Comparison of ENCODE assay signal across 8 cellular contexts in genomic region chrX:14872851-14873675, GRCh38. TPM values are rescaled to one million over a fixed set of nuclear protein-coding genes. Genes with fewer than 3 reads are reported as not detected.
DNase-seq lines count a peak whose midpoint lies in the region; ATAC-seq, FAIRE-seq and TF ChIP-seq lines count a peak whose summit lies in the region.

TSS of gene FANCB (minus strand) at chrX:14873069. CDS start at chrX:14865510, 7,559 bp downstream.
TSS of gene MOSPD2 (plus strand) at chrX:14873421. CDS start at chrX:14873529, 108 bp downstream.

- H3K9me3 Mint-ChIP-seq in activated T-helper 2 cell treated with anti-CD3 and anti-CD28 coated beads, Interferon-gamma antibody, Interleukin-2, Interleukin-4, amounts not matched to agents 10 μg/mL and 5 μg/mL and 100 μg/mL, durations not matched to agents 14 hours and 24 hours and 36 hours, result no peaks in the 10 kb centered on the region
- H3K9me3 Mint-ChIP-seq in naive thymus-derived CD8-positive, alpha-beta T cell, result peaks cover 0 to 4% (median 0%) of the 10 kb centered on the region in 9 donors
- no peaks in the 10 kb centered on the region for H3K9me3 Mint-ChIP-seq in stimulated activated naive B cell treated with anti-CD40 and anti-IgM and Interleukin-4, amounts not matched to agents 10 μg/mL and 1 μg/mL and 100 μg/mL, for 72 hours

- peak within 1 kb of the TSS; percentile 73 for H3K27ac ChIP-seq in RWPE1

- DNase-seq in ELF-1 (ENCODE audit: low read depth, low spot score), result peak; percentile 99
- DNase-seq in H54 (ENCODE audit: insufficient read length, low spot score), result peak; percentile 40
- peak; percentile 87 for DNase-seq in LoVo (ENCODE audit: low spot score)
- DNase-seq in RWPE1 (ENCODE audit: low spot score), result peak; percentile 89
- peak; percentile 93 for DNase-seq in activated T-helper 2 cell treated with anti-CD3 and anti-CD28 coated beads, Interferon-gamma antibody, Interleukin-2, Interleukin-4, amounts not matched to agents 10 μg/mL and 5 μg/mL and 100 μg/mL, durations not matched to agents 14 hours and 24 hours and 36 hours (ENCODE audit: low spot score)
- peak; percentile 90 for DNase-seq in fibroblast of mammary gland (ENCODE audit: low read depth)
- peak; percentile 77 to 96 (median 92) for DNase-seq in naive thymus-derived CD8-positive, alpha-beta T cell
- peak; percentile 94 for DNase-seq in stimulated activated naive B cell treated with anti-CD40 and anti-IgM and Interleukin-4, amounts not matched to agents 10 μg/mL and 1 μg/mL and 100 μg/mL, for 72 hours

- POLR2A ChIA-PET in RWPE1 (lab: Yijun Ruan, JAX; ENCODE audit: low non-redundant PET), result no interaction called here
- POLR2A ChIA-PET in naive thymus-derived CD8-positive, alpha-beta T cell (lab: Charles Lee), result interaction anchor here (0.7 to 1.0 kb wide), 2 partner anchors 362 to 982 kb away, joined by 3 read pairs; partner anchors contain the start of gene AP1S2

- peak within 1 kb of the TSS; percentile 83 for H3K4me3 Mint-ChIP-seq in activated T-helper 2 cell treated with anti-CD3 and anti-CD28 coated beads, Interferon-gamma antibody, Interleukin-2, Interleukin-4, amounts not matched to agents 10 μg/mL and 5 μg/mL and 100 μg/mL, durations not matched to agents 14 hours and 24 hours and 36 hours (ENCODE audit: low read depth)
- H3K4me3 Mint-ChIP-seq in naive thymus-derived CD8-positive, alpha-beta T cell, result peak within 1 kb of the TSS; percentile 78 to 93 (median 88)
- peak within 1 kb of the TSS; percentile 88 to 93 for H3K4me3 Mint-ChIP-seq in stimulated activated naive B cell treated with anti-CD40 and anti-IgM and Interleukin-4, amounts not matched to agents 10 μg/mL and 1 μg/mL and 100 μg/mL, for 72 hours

- H3K36me3 Mint-ChIP-seq in activated T-helper 2 cell treated with anti-CD3 and anti-CD28 coated beads, Interferon-gamma antibody, Interleukin-2, Interleukin-4, amounts not matched to agents 10 μg/mL and 5 μg/mL and 100 μg/mL, durations not matched to agents 14 hours and 24 hours and 36 hours (ENCODE audit: low read depth), result peaks cover 27% of the 10 kb centered on the region
- H3K36me3 Mint-ChIP-seq in naive thymus-derived CD8-positive, alpha-beta T cell, result peaks cover 0 to 9% (median 0%) of the 10 kb centered on the region in 3 donors
- peaks cover 0 to 9% of the 10 kb centered on the region in 2 donors for H3K36me3 Mint-ChIP-seq in stimulated activated naive B cell treated with anti-CD40 and anti-IgM and Interleukin-4, amounts not matched to agents 10 μg/mL and 1 μg/mL and 100 μg/mL, for 72 hours

- intact Hi-C loops in activated T-helper 2 cell treated with anti-CD3 and anti-CD28 coated beads, Interferon-gamma antibody, Interleukin-2, Interleukin-4, amounts not matched to agents 10 μg/mL and 5 μg/mL and 100 μg/mL, durations not matched to agents 14 hours and 24 hours and 36 hours (cut with micrococcal nuclease), result loop anchor here (1.0 to 2.0 kb wide), 4 partner anchors 38 to 462 kb away; partner anchors contain the start of gene PIGA

- peak; percentile 73 for TF ChIP-seq POLR2A in H54 (IDR thresholded peaks at IDR 0.05; ENCODE audit: low read depth, low read length)

- FAIRE-seq in H54 (lab: Jason Lieb, UNC), result no peak

- peaks cover 27% of the 10 kb centered on the region for H3K4me1 Mint-ChIP-seq in activated T-helper 2 cell treated with anti-CD3 and anti-CD28 coated beads, Interferon-gamma antibody, Interleukin-2, Interleukin-4, amounts not matched to agents 10 μg/mL and 5 μg/mL and 100 μg/mL, durations not matched to agents 14 hours and 24 hours and 36 hours (ENCODE audit: low read depth)
- H3K4me1 Mint-ChIP-seq in naive thymus-derived CD8-positive, alpha-beta T cell, result peaks cover 2 to 24% (median 11%) of the 10 kb centered on the region in 4 donors
- H3K4me1 Mint-ChIP-seq in stimulated activated naive B cell treated with anti-CD40 and anti-IgM and Interleukin-4, amounts not matched to agents 10 μg/mL and 1 μg/mL and 100 μg/mL, for 72 hours, result peaks cover 2 to 5% of the 10 kb centered on the region in 2 donors

- H3K4me3 ChIP-seq in fibroblast of mammary gland (ENCODE audit: control insufficient read depth, low read depth, low read length), result peak within 1 kb of the TSS; percentile 78

- CTCF ChIA-PET in RWPE1 (lab: Yijun Ruan, JAX), result no interaction called here

- no peak for TF ChIP-seq CTCF in RWPE1 (conservative IDR thresholded peaks at IDR 0.05; ENCODE audit: low read depth)
- no peak for TF ChIP-seq CTCF in fibroblast of mammary gland (conservative IDR thresholded peaks at IDR 0.05; ENCODE audit: control insufficient read depth, insufficient read depth, low read depth, low read length)

- no peaks in the 10 kb centered on the region for H3K27me3 Mint-ChIP-seq in activated T-helper 2 cell treated with anti-CD3 and anti-CD28 coated beads, Interferon-gamma antibody, Interleukin-2, Interleukin-4, amounts not matched to agents 10 μg/mL and 5 μg/mL and 100 μg/mL, durations not matched to agents 14 hours and 24 hours and 36 hours (ENCODE audit: low read depth)
- no peaks in the 10 kb centered on the region for H3K27me3 Mint-ChIP-seq in naive thymus-derived CD8-positive, alpha-beta T cell
- H3K27me3 Mint-ChIP-seq in stimulated activated naive B cell treated with anti-CD40 and anti-IgM and Interleukin-4, amounts not matched to agents 10 μg/mL and 1 μg/mL and 100 μg/mL, for 72 hours, result no peaks in the 10 kb centered on the region

- peak; percentile 90 to 92 for ATAC-seq in naive thymus-derived CD8-positive, alpha-beta T cell
- peak; percentile 94 to 95 for ATAC-seq in stimulated activated naive B cell treated with anti-CD40 and anti-IgM and Interleukin-4, amounts not matched to agents 10 μg/mL and 1 μg/mL and 100 μg/mL, for 72 hours (replicated peaks)

- peak within 1 kb of the TSS; percentile 80 for H3K27ac Mint-ChIP-seq in activated T-helper 2 cell treated with anti-CD3 and anti-CD28 coated beads, Interferon-gamma antibody, Interleukin-2, Interleukin-4, amounts not matched to agents 10 μg/mL and 5 μg/mL and 100 μg/mL, durations not matched to agents 14 hours and 24 hours and 36 hours
- peak within 1 kb of the TSS; percentile 43 to 95 (median 92) for H3K27ac Mint-ChIP-seq in naive thymus-derived CD8-positive, alpha-beta T cell
- H3K27ac Mint-ChIP-seq in stimulated activated naive B cell treated with anti-CD40 and anti-IgM and Interleukin-4, amounts not matched to agents 10 μg/mL and 1 μg/mL and 100 μg/mL, for 72 hours, result peak within 1 kb of the TSS; percentile 91

RNA-seq across cellular contexts. Expression of gene FANCB, which starts in this region (rescaled TPM):
- 14.2 and 14.6 TPM in 2 replicates for total RNA-seq in activated T-helper 2 cell treated with anti-CD3 and anti-CD28 coated beads, Interferon-gamma antibody, Interleukin-2, Interleukin-4, amounts not matched to agents 10 μg/mL and 5 μg/mL and 100 μg/mL, durations not matched to agents 14 hours and 24 hours and 36 hours
- total RNA-seq in naive thymus-derived CD8-positive, alpha-beta T cell, result 1 to 10 TPM; 3.7 to 4.8 TPM
- polyA plus RNA-seq in naive thymus-derived CD8-positive, alpha-beta T cell, result 1 to 10 TPM; 1.4 to 3.1 (median 1.9) TPM

RNA-seq across cellular contexts. Expression of gene MOSPD2, which starts in this region (rescaled TPM):
- total RNA-seq in activated T-helper 2 cell treated with anti-CD3 and anti-CD28 coated beads, Interferon-gamma antibody, Interleukin-2, Interleukin-4, amounts not matched to agents 10 μg/mL and 5 μg/mL and 100 μg/mL, durations not matched to agents 14 hours and 24 hours and 36 hours, result 12.6 and 14.8 TPM in 2 replicates
- 10 to 100 TPM; 13.2 to 13.9 TPM for total RNA-seq in naive thymus-derived CD8-positive, alpha-beta T cell
- polyA plus RNA-seq in naive thymus-derived CD8-positive, alpha-beta T cell, result 1 to 10 TPM; 5.4 to 7.9 (median 5.9) TPM

Comparison
In these comparisons a context has a peak if more than half of its experiments do, and no peak if none do; other contexts are left out.
1. Peak in every context shown above with its lines: DNase-seq, ATAC-seq, H3K4me3 ChIP-seq and H3K27ac ChIP-seq.
2. DNase-seq: peak in every context shown above with its lines; median percentile 99 in ELF-1; 94 in stimulated activated naive B cell treated with anti-CD40 and anti-IgM and Interleukin-4, amounts not matched to agents 10 μg/mL and 1 μg/mL and 100 μg/mL, for 72 hours; 93 in activated T-helper 2 cell treated with anti-CD3 and anti-CD28 coated beads, Interferon-gamma antibody, Interleukin-2, Interleukin-4, amounts not matched to agents 10 μg/mL and 5 μg/mL and 100 μg/mL, durations not matched to agents 14 hours and 24 hours and 36 hours; 92 in naive thymus-derived CD8-positive, alpha-beta T cell; 90 in fibroblast of mammary gland; 89 in RWPE1; 87 in LoVo; 40 in H54.